27 cellular contexts compared by ENCODE assay signal in genomic region chr16:61665512-61665911, GRCh38.
"Had no signal": no experiment of that assay in that cellular context is flagged by ENCODE, and none has a peak within 500 bp of the region (broad histone marks: within the 10 kb centered on the region; RNA-seq: fewer than 3 reads in every experiment).

No MANE protein-coding gene starts in this region.

- H3K4me3 ChIP-seq: stomach, suprapubic skin, testis, thoracic aorta, thyroid gland, tibial artery, tibial nerve, transverse colon, upper lobe of left lung, upper lobe of right lung, uterus, vagina had no signal

- H3K27ac ChIP-seq: stomach, suprapubic skin, testis, thoracic aorta, thyroid gland, tibial artery, tibial nerve, transverse colon, upper lobe of left lung, upper lobe of right lung, uterus, vagina had no signal

- DNase-seq: stimulated activated CD4-positive, alpha-beta T cell treated with anti-CD3 and anti-CD28 coated beads, Interleukin-2, amount 100 ng/mL, for 48 hours; stimulated activated CD4-positive, alpha-beta T cell treated with anti-CD3 and anti-CD28 coated beads, Interleukin-4, amount 100 ng/mL, for 1 hour; stimulated activated CD4-positive, alpha-beta T cell treated with anti-CD3 and anti-CD28 coated beads, Interleukin-4, amount 100 ng/mL, for 24 hours; stimulated activated CD4-positive, alpha-beta T cell treated with anti-CD3 and anti-CD28 coated beads, Interleukin-4, amount 100 ng/mL, for 4 hours; stimulated activated CD8-positive, alpha-beta memory T cell treated with anti-CD3 and anti-CD28 coated beads, Interleukin-4, amount 100 ng/mL, for 48 hours; stimulated activated naive B cell treated with anti-CD40 and anti-IgM and Interleukin-4, amounts not matched to agents 10 μg/mL and 1 μg/mL and 100 μg/mL, for 72 hours; stimulated activated naive CD4-positive, alpha-beta T cell; stimulated activated naive CD4-positive, alpha-beta T cell treated with Interleukin-2 at 50 U/mL for 16 hours; stimulated activated naive CD8-positive, alpha-beta T cell treated with anti-CD3 and anti-CD28 coated beads, Interleukin-15, amount 100 ng/mL, for 72 hours; stimulated activated naive CD8-positive, alpha-beta T cell treated with anti-CD3 and anti-CD28 coated beads, Interleukin-15, Interleukin-2, amounts not matched to agents 100 U/mL and 50 U/mL, for 24 hours; stomach; substantia nigra; testis; thyroid gland; tibial artery; transverse colon; trophoblast cell; upper lobe of left lung; upper lobe of right lung; uterus had no signal

- H3K27me3 ChIP-seq: stomach, suprapubic skin, testis, thyroid gland, tibial artery, tibial nerve, transverse colon, upper lobe of left lung, upper lobe of right lung, uterus, vagina had no signal

- H3K36me3 ChIP-seq: stomach, suprapubic skin, thoracic aorta, thyroid gland, tibial artery, tibial nerve, transverse colon, upper lobe of left lung, upper lobe of right lung, uterus, vagina had no signal

- ATAC-seq: stimulated activated effector memory CD8-positive, alpha-beta T cell treated with anti-CD3 and anti-CD28 coated beads, Interleukin-12 subunit alpha, Interleukin-12 subunit beta, amount 100 ng/mL, for 72 hours; stimulated activated memory B cell treated with anti-CD40 and anti-IgM and Interleukin-4, amounts not matched to agents 10 μg/mL and 1 μg/mL and 100 μg/mL, for 72 hours; stimulated activated naive B cell treated with anti-CD40 and anti-IgM and Interleukin-4, amounts not matched to agents 10 μg/mL and 1 μg/mL and 100 μg/mL, for 72 hours; stimulated activated naive CD8-positive, alpha-beta T cell treated with anti-CD3 and anti-CD28 coated beads, Interleukin-15, amount 100 ng/mL, for 72 hours; stimulated activated naive CD8-positive, alpha-beta T cell treated with anti-CD3 and anti-CD28 coated beads, Interleukin-15, Interleukin-2, amounts not matched to agents 100 U/mL and 50 U/mL, for 24 hours; upper lobe of right lung had no signal

- FAIRE-seq: urothelium cell line had no signal

- H3K9me3 ChIP-seq: suprapubic skin, testis, thoracic aorta, thyroid gland, tibial artery, tibial nerve, transverse colon, upper lobe of left lung, upper lobe of right lung, uterus, vagina had no signal

- H3K4me1 ChIP-seq: stomach, suprapubic skin, testis, thyroid gland, tibial artery, tibial nerve, transverse colon, upper lobe of left lung, upper lobe of right lung, uterus, vagina had no signal
